ENCODE assay signal across 14 cellular contexts in genomic region chr5:95530441-95530840, GRCh38. TPM values are rescaled to one million over a fixed set of nuclear protein-coding genes. Genes with fewer than 3 reads are reported as not detected.
DNase-seq lines count a peak whose midpoint lies in the region; ATAC-seq and TF ChIP-seq lines count a peak whose summit lies in the region.
"Had no signal": no experiment of that assay in that cellular context is flagged by ENCODE, and none has a peak within 500 bp of the region (broad histone marks: within the 10 kb centered on the region; RNA-seq: fewer than 3 reads in every experiment).

No MANE protein-coding gene starts in this region.

- H3K27me3 ChIP-seq in RWPE2 (ENCODE audit: insufficient read depth, poor library complexity, severe bottlenecking) (peaks cover 3% of the 10 kb centered on the region), fibroblast of lung (ENCODE audit: control insufficient read depth, insufficient read depth, low read length) (no peaks in the 10 kb centered on the region), osteoblast (ENCODE audit: insufficient read depth, low read length) (no peaks in the 10 kb centered on the region)

- no peaks in the 10 kb centered on the region for H4K20me1 ChIP-seq in fibroblast of lung (ENCODE audit: control insufficient read depth, extremely low read depth, insufficient read depth, low read length)
- no peaks in the 10 kb centered on the region for H4K20me1 ChIP-seq in osteoblast (ENCODE audit: insufficient read depth, low read length)

- DNase-seq in EL (peak; percentile 82), RWPE2 (ENCODE audit: low spot score) (no peak), fibroblast of lung (ENCODE audit: low read depth in 2 of 2) (peak; percentile 61 to 91), osteoblast (ENCODE audit: insufficient read length, low spot score, missing footprints) (peak; percentile 69), NOMO-1 (lab: John Stamatoyannopoulos, UW; ENCODE audit: unreplicated experiment in 2 of 2) (no peak)
- DNase-seq in activated T-cell treated with anti-CD3 and anti-CD28 coated beads, Interleukin-2, amount 50 U/mL, for 48 hours, result no peak
- DNase-seq: activated T-cell treated with anti-CD3 and anti-CD28 coated beads for 4 hours; CD8-positive, alpha-beta memory T cell; NCI-H1694; NK-92 treated with Interleukin-12 subunit alpha and Interleukin-12 subunit beta, amount 100 ng/mL, for 24 hours; substantia nigra had no signal

- TF ChIP-seq CTCF in RWPE2 (IDR thresholded peaks at IDR 0.05; ENCODE audit: poor library complexity, severe bottlenecking) (no peak), fibroblast of lung (conservative IDR thresholded peaks at IDR 0.05 in 1 of 2, IDR thresholded peaks at IDR 0.05 in 1 of 2; ENCODE audit: low read depth in 1 of 2, low read length in 2 of 2) (no peak), osteoblast (IDR thresholded peaks at IDR 0.05; ENCODE audit: extremely low read depth, low read depth, low read length) (no peak)

- no peak overlapping the region for H3K4me3 ChIP-seq in RWPE2 (ENCODE audit: severe bottlenecking)
- H3K4me3 ChIP-seq in fibroblast of lung (replicated peaks in 1 of 4; ENCODE audit: control extremely low read depth in 1 of 4, insufficient read depth in 1 of 4, low read depth in 3 of 4, low read length in 4 of 4), result no peak overlapping the region
- H3K4me3 ChIP-seq in osteoblast (ENCODE audit: insufficient read depth, low read length), result no peak overlapping the region
- H3K4me3 ChIP-seq: K562 had no signal

- no peak overlapping the region for H2AFZ ChIP-seq in fibroblast of lung (ENCODE audit: low read length)
- H2AFZ ChIP-seq in osteoblast (ENCODE audit: low read length), result no peak overlapping the region

- H3K9ac ChIP-seq in fibroblast of lung (ENCODE audit: insufficient read depth, low read length), result no peak overlapping the region

- ATAC-seq in RWPE2 (ENCODE audit: low read depth), result peak; percentile 81; the same call in 2 of the 3 replicates
- no peak for ATAC-seq in HG02763 (IDR thresholded peaks at IDR 0.05; ENCODE audit: unreplicated experiment)
- ATAC-seq in activated T-helper 17 cell treated with anti-CD3 and anti-CD28 coated beads, Interleukin-2, amount 50 U/mL, for 72 hours (replicated peaks), result no peak
- ATAC-seq: K562 had no signal

- no peaks in the 10 kb centered on the region for H3K79me2 ChIP-seq in fibroblast of lung (ENCODE audit: control insufficient read depth, insufficient read depth, low read length)
- H3K79me2 ChIP-seq in osteoblast (ENCODE audit: insufficient read depth, low read length), result peaks cover 29% of the 10 kb centered on the region

- H3K4me1 ChIP-seq in RWPE2 (ENCODE audit: insufficient read depth, poor library complexity, severe bottlenecking) (no peaks in the 10 kb centered on the region), fibroblast of lung (ENCODE audit: control insufficient read depth, extremely low read depth, insufficient read depth, low read length) (no peaks in the 10 kb centered on the region), osteoblast (ENCODE audit: insufficient read depth, low read length) (peaks cover 28% of the 10 kb centered on the region)

- no peaks in the 10 kb centered on the region for H3K27me3 Mint-ChIP-seq in activated T-helper 17 cell treated with anti-CD3 and anti-CD28 coated beads, Interleukin-2, amount 50 U/mL, for 72 hours
- H3K27me3 Mint-ChIP-seq: CD8-positive, alpha-beta memory T cell had no signal

- no peak overlapping the region for H3K4me3 Mint-ChIP-seq in activated T-helper 17 cell treated with anti-CD3 and anti-CD28 coated beads, Interleukin-2, amount 50 U/mL, for 72 hours
- H3K4me3 Mint-ChIP-seq: CD8-positive, alpha-beta memory T cell had no signal

- H3K27ac ChIP-seq in RWPE2 (ENCODE audit: poor library complexity, severe bottlenecking) (no peak overlapping the region), fibroblast of lung (ENCODE audit: insufficient read depth, low read length) (no peak overlapping the region), osteoblast (ENCODE audit: low read depth, low read length) (peak overlapping the region; percentile 71)

- peaks cover 24% of the 10 kb centered on the region for H3K4me1 Mint-ChIP-seq in activated T-helper 17 cell treated with anti-CD3 and anti-CD28 coated beads, Interleukin-2, amount 50 U/mL, for 72 hours

- H3K9me3 ChIP-seq in RWPE2 (ENCODE audit: severe bottlenecking) (no peaks in the 10 kb centered on the region), fibroblast of lung (ENCODE audit: control insufficient read depth, insufficient read depth, low read depth, low read length) (no peaks in the 10 kb centered on the region), osteoblast (ENCODE audit: low read depth, low read length) (no peaks in the 10 kb centered on the region)

- no peak overlapping the region for H3K4me2 ChIP-seq in fibroblast of lung (ENCODE audit: extremely low read depth, insufficient read depth, low read length)
- H3K4me2 ChIP-seq in osteoblast (ENCODE audit: insufficient read depth, low read length), result peak overlapping the region; percentile 12

- no peaks in the 10 kb centered on the region for H3K9me3 Mint-ChIP-seq in activated T-helper 17 cell treated with anti-CD3 and anti-CD28 coated beads, Interleukin-2, amount 50 U/mL, for 72 hours
- H3K9me3 Mint-ChIP-seq: CD8-positive, alpha-beta memory T cell had no signal

- peaks cover 99% of the 10 kb centered on the region for H3K36me3 Mint-ChIP-seq in activated T-helper 17 cell treated with anti-CD3 and anti-CD28 coated beads, Interleukin-2, amount 50 U/mL, for 72 hours (ENCODE audit: low read depth)

- no peak overlapping the region for H3K27ac Mint-ChIP-seq in activated T-helper 17 cell treated with anti-CD3 and anti-CD28 coated beads, Interleukin-2, amount 50 U/mL, for 72 hours

- H3K36me3 ChIP-seq in RWPE2 (ENCODE audit: low read depth) (peaks cover 73% of the 10 kb centered on the region), fibroblast of lung (ENCODE audit: control insufficient read depth, insufficient read depth, low read length) (peaks cover 7% of the 10 kb centered on the region), osteoblast (ENCODE audit: insufficient read depth, low read length) (peaks cover 37% of the 10 kb centered on the region)

RNA-seq across cellular contexts. Expression of gene SKIC3, which starts 24.3 kb away (rescaled TPM):
- 120 and 152 TPM in 2 replicates for total RNA-seq in fibroblast of lung
- polyA plus RNA-seq in fibroblast of lung, result 70.8 and 105 TPM in 2 replicates
- polyA plus RNA-seq in fibroblast of lung (2012), result 48.1 and 61.7 TPM in 2 replicates
- polyA minus RNA-seq in fibroblast of lung (ENCODE audit: low replicate concordance), result 20.4 and 29.5 TPM in 2 replicates
- 177 and 195 TPM in 2 replicates for total RNA-seq in osteoblast
- total RNA-seq in activated T-helper 17 cell treated with anti-CD3 and anti-CD28 coated beads, Interleukin-2, amount 50 U/mL, for 72 hours, result 10 to 100 TPM; 69.1 to 84.4 TPM

RNA-seq across cellular contexts. Expression of gene ARSK, which starts 24.5 kb away (rescaled TPM):
- total RNA-seq in fibroblast of lung (10.0 and 19.3 TPM in 2 replicates), osteoblast (10.5 and 13.0 TPM in 2 replicates)
- polyA plus RNA-seq in fibroblast of lung, result 18.6 and 37.3 TPM in 2 replicates
- 9.9 and 17.0 TPM in 2 replicates for polyA plus RNA-seq in fibroblast of lung (2012)
- 1.1 and 4.3 TPM in 2 replicates for polyA minus RNA-seq in fibroblast of lung (ENCODE audit: low replicate concordance)
- 1 to 10 TPM; 7.4 to 7.8 TPM for total RNA-seq in activated T-helper 17 cell treated with anti-CD3 and anti-CD28 coated beads, Interleukin-2, amount 50 U/mL, for 72 hours

Comparison
In these comparisons a context has a peak if more than half of its experiments do, and no peak if none do; other contexts are left out.
1. DNase-seq: peak in EL (single experiment), fibroblast of lung (2 of 2) and osteoblast (single experiment); none in RWPE2 (single experiment), NOMO-1 (0 of 2) and activated T-cell treated with anti-CD3 and anti-CD28 coated beads, Interleukin-2, amount 50 U/mL, for 48 hours (0 of 2).